In the genomic region with DNA sequence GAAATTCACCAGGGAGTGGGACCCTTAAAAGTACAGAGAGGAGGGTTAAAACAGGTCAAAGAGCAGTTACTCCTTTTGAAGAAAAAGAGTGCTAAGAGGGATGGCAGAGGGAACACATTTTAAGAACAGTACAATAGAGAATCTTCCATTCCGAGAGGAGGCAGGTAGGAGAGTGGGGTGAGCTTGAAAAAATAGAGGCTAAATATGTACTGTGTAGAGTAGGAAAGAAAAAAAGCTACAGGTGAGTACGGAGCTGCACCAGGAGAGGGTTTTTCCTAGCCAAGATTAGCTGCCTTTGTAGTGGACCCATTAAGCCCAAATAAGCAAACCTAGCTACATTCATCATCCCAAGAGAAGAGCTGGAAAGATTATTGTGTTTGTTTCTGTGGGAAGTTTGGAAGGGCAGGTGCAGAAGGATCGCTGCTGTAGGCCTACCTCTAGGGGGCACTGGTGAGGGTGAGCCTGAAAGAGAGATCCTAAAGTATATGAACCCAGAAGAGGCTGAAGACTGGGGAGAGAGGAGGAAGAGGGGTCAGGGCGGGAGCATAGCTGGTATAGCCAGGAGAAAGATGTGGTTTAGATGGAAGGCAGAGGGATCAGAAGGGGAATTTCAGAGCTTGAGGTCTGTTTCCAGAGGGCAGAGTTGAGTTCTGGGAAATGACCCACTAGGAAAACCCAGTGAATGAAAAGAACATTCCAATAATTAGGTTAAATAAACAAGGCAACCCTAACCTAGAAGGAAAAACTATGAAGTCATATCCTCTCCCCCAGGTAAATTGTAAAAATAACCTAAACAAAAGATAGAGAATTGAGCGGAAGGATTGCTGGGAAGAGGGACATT, we compare ENCODE assay signal across 8 cellular contexts. TPM values are rescaled to one million over a fixed set of nuclear protein-coding genes. Genes with fewer than 3 reads are reported as not detected.
DNase-seq lines count a peak whose midpoint lies in the region; ATAC-seq, FAIRE-seq and TF ChIP-seq lines count a peak whose summit lies in the region.

No MANE protein-coding gene starts in this region.

- no peak overlapping the region for H2BK5ac ChIP-seq in H9 (ENCODE audit: insufficient read length, low read length)

- SMC1A ChIA-PET in GM12878 (lab: Charles Lee; ENCODE audit: uncharacterized antibody, unreplicated experiment) = interaction anchor here (0.5 to 3.6 kb wide), 23 partner anchors 8 to 124 kb away, joined by 3 to 31 read pairs (median 5); a partner anchor contains a TSS

- no TSS peak for BruUV-seq in GM12878 (replicated peaks; lab: Mats Ljungman, UMichigan)

- H3K23me2 ChIP-seq in H9 (ENCODE audit: insufficient read length, low read depth, low read length, poor library complexity, severe bottlenecking) = no peaks in the 10 kb centered on the region

- H3K79me2 ChIP-seq in H9 (ENCODE audit: insufficient read depth, low read length) (no peaks in the 10 kb centered on the region), GM12878 (ENCODE audit: control insufficient read depth, insufficient read depth, low read length) (no peaks in the 10 kb centered on the region; the same call in 1 of the 2 replicates)

- no peak overlapping the region for H4K91ac ChIP-seq in H9 (ENCODE audit: insufficient read length, low read depth, low read length)

- no peak overlapping the region for H3K27ac Mint-ChIP-seq in H9

- no peak overlapping the region for H2BK20ac ChIP-seq in H9 (ENCODE audit: low read depth, low read length, poor library complexity, severe bottlenecking)

- DNase-seq in BJ (ENCODE audit: low read depth) (no peak), H9 (peak; percentile 72), SKM-1 treated with dmso at 0.1 percent for 144 hours (lab: John Stamatoyannopoulos, UW; ENCODE audit: unreplicated experiment) (peak; percentile 55), GM12878 (ENCODE audit: low read depth, low spot score) (no peak), thyroid gland (peak; percentile 28 to 53), GM12891 (ENCODE audit: insufficient read length, low spot score) (no peak)

- no peak overlapping the region for H3K4ac ChIP-seq in H9 (ENCODE audit: low read depth, low read length)

- FAIRE-seq in GM12878 (lab: Jason Lieb, UNC) (peak; percentile 59), GM12891 (lab: Jason Lieb, UNC) (no peak)

- H3K27ac ChIP-seq in H9 (ENCODE audit: insufficient read length, low read depth, low read length) (no peak overlapping the region), GM12878 (ENCODE audit: control insufficient read depth, insufficient read depth) (no peak overlapping the region), liver (ENCODE audit: low read depth in 1 of 2, low read length in 2 of 2) (peak overlapping the region in 1 of 2 donors; percentile 36), thyroid gland (no peak overlapping the region)

- intact Hi-C loops in GM12878 (cut with micrococcal nuclease; ENCODE audit: unreplicated experiment) = loop anchor here (1.0 kb wide), 1 partner anchor 50 kb away; a partner anchor contains a TSS
- intact Hi-C loops in thyroid gland (cut with DNase I) = no loop called here

- H3K18ac ChIP-seq in H9 (ENCODE audit: insufficient read length, low read depth, low read length) = no peak overlapping the region

- H3K4me3 ChIP-seq in BJ (ENCODE audit: low read depth, low read length) (no peak overlapping the region), GM12878 (no peak overlapping the region), liver (ENCODE audit: low read depth in 1 of 3, low read length in 3 of 3) (no peak overlapping the region), thyroid gland (replicated peaks in 1 of 3) (no peak overlapping the region)

- H2BK120ac ChIP-seq in H9 (ENCODE audit: low read depth, low read length, poor library complexity, severe bottlenecking) = no peak overlapping the region

- H3K9ac ChIP-seq in H9 (ENCODE audit: extremely low read depth, insufficient read length, low read length) = no peak overlapping the region
- no peak overlapping the region for H3K9ac ChIP-seq in GM12878 (ENCODE audit: control insufficient read depth, insufficient read depth, low read length)
- H3K9ac ChIP-seq in liver (ENCODE audit: low read depth in 1 of 2, low read length in 2 of 2) = no peak overlapping the region

- ATAC-seq in GM12878 (peak; percentile 55), GM19463 (IDR thresholded peaks at IDR 0.05; ENCODE audit: unreplicated experiment) (no peak)

- no peak overlapping the region for H2BK15ac ChIP-seq in H9 (ENCODE audit: low read depth, low read length)

- H2AFZ ChIP-seq in H9 (ENCODE audit: low read length) (no peak overlapping the region), GM12878 (ENCODE audit: control insufficient read depth, low read depth, low read length) (no peak overlapping the region)

- peak; percentile 58 for TF ChIP-seq RAD21 in GM12878 (IDR thresholded peaks at IDR 0.05; ENCODE audit: insufficient read depth, low read depth, low read length)
- peak; percentile 66 to 79 for TF ChIP-seq RAD21 in liver (IDR thresholded peaks at IDR 0.05)

- H4K20me1 ChIP-seq in H9 (ENCODE audit: control insufficient read depth, insufficient read depth, insufficient read length) = no peaks in the 10 kb centered on the region
- H4K20me1 ChIP-seq in GM12878 (ENCODE audit: control insufficient read depth, insufficient read depth) = no peaks in the 10 kb centered on the region

- H3K9me3 Mint-ChIP-seq in H9 = no peaks in the 10 kb centered on the region

- no peak overlapping the region for H2BK12ac ChIP-seq in H9 (ENCODE audit: insufficient read length, low read depth, low read length)

- H3K36me3 ChIP-seq in BJ (ENCODE audit: control insufficient read depth, insufficient read depth, low read length) (peaks cover 4% of the 10 kb centered on the region; the same call in 1 of the 2 replicates), GM12878 (ENCODE audit: control insufficient read depth in 2 of 2, insufficient read depth in 2 of 2, low read length in 1 of 2) (peaks cover 0 to 7% of the 10 kb centered on the region in 2 experiments; a peak in 1 of 4 replicates), liver (ENCODE audit: control insufficient read depth in 4 of 4, insufficient read depth in 3 of 4, low read depth in 1 of 4, low read length in 3 of 4) (peaks cover 2 to 20% (median 10%) of the 10 kb centered on the region in 4 donors), thyroid gland (no peaks in the 10 kb centered on the region)

- TF ChIP-seq EP300 in GM12878 (IDR thresholded peaks at IDR 0.05; ENCODE audit: borderline replicate concordance in 1 of 2, control insufficient read depth in 1 of 2, low read depth in 2 of 2, low read length in 2 of 2) = no peak

- no CpG with 5 or more reads among the region's 5 CpGs for WGBS in H9 (ENCODE audit: extremely low coverage, insufficient read length, low lambda C conversion rate)
- WGBS in GM12878 (ENCODE audit: insufficient coverage, insufficient replicate concordance, low lambda C conversion rate, missing lambda C conversion rate) = 76% methylated on average over 5 of the region's 5 CpGs
- 78% methylated on average over 5 of the region's 5 CpGs for WGBS in liver
- WGBS in thyroid gland, 2 donors = 67 to 68% methylated on average over 5 of the region's 5 CpGs

- no peak overlapping the region for H3K56ac ChIP-seq in H9 (ENCODE audit: insufficient read length, low read depth, low read length)

- no peaks in the 10 kb centered on the region for H3K27me3 ChIP-seq in BJ (ENCODE audit: control insufficient read depth, insufficient read depth, low read length)
- H3K27me3 ChIP-seq in H9 (ENCODE audit: insufficient read depth, low read length) = no peaks in the 10 kb centered on the region
- no peaks in the 10 kb centered on the region for H3K27me3 ChIP-seq in GM12878 (replicated peaks in 1 of 2; ENCODE audit: control insufficient read depth in 2 of 2, insufficient read depth in 2 of 2, low read length in 1 of 2)
- no peaks in the 10 kb centered on the region for H3K27me3 ChIP-seq in liver (ENCODE audit: control insufficient read depth in 4 of 4, insufficient read depth in 4 of 4, low read length in 3 of 4)
- H3K27me3 ChIP-seq in thyroid gland = no peaks in the 10 kb centered on the region

- TF ChIP-seq CTCF in BJ (IDR thresholded peaks at IDR 0.05; ENCODE audit: insufficient read depth, low read depth, low read length) (peak; percentile 74), H9 (conservative IDR thresholded peaks at IDR 0.05) (peak; percentile 92), GM12878 (IDR thresholded peaks at IDR 0.05 in 2 of 3, conservative IDR thresholded peaks at IDR 0.05 in 1 of 3; ENCODE audit: control insufficient read depth in 2 of 3, extremely low read depth in 1 of 3, insufficient read depth in 1 of 3, low read depth in 3 of 3, low read length in 3 of 3) (peak; percentile 63 to 94 (median 91)), liver (IDR thresholded peaks at IDR 0.05; ENCODE audit: low read depth, low read length, missing input control) (peak; percentile 61), thyroid gland (IDR thresholded peaks at IDR 0.05) (peak; percentile 50 to 78 (median 54))

- H3K14ac ChIP-seq in H9 (ENCODE audit: insufficient read depth, low read length) = no peak overlapping the region

- CTCF ChIA-PET in BJ (lab: Yijun Ruan, JAX) = interaction anchor here (1.0 to 3.2 kb wide), 12 partner anchors 9 to 116 kb away, joined by 3 to 13 read pairs (median 5); a partner anchor contains a TSS
- CTCF ChIA-PET in GM12878 (lab: Yijun Ruan, JAX) = interaction anchor here (0.7 to 6.1 kb wide), 34 partner anchors 9 to 125 kb away, joined by 3 to 153 read pairs (median 5); a partner anchor contains a TSS

- no peaks in the 10 kb centered on the region for H3K79me1 ChIP-seq in H9 (ENCODE audit: insufficient read depth, low read depth, low read length, poor library complexity, severe bottlenecking)

- H3K9me3 ChIP-seq in H9 (ENCODE audit: control insufficient read depth, low read depth, low read length) = no peaks in the 10 kb centered on the region
- no peaks in the 10 kb centered on the region for H3K9me3 ChIP-seq in GM12878 (replicated peaks; ENCODE audit: control insufficient read depth, insufficient read depth, low read length)
- H3K9me3 ChIP-seq in liver (ENCODE audit: control insufficient read depth in 4 of 4, low read length in 3 of 4) = no peaks in the 10 kb centered on the region
- no peaks in the 10 kb centered on the region for H3K9me3 ChIP-seq in thyroid gland

- H3K4me1 ChIP-seq in H9 (ENCODE audit: insufficient read depth, low read length) = no peaks in the 10 kb centered on the region
- H3K4me1 ChIP-seq in GM12878 (ENCODE audit: control insufficient read depth, insufficient read depth, low read length) = peaks cover 16% of the 10 kb centered on the region
- H3K4me1 ChIP-seq in liver (ENCODE audit: control insufficient read depth in 4 of 4, insufficient read depth in 4 of 4, low read length in 3 of 4) = peaks cover 0 to 9% (median 4%) of the 10 kb centered on the region in 4 donors
- peaks cover 0 to 9% of the 10 kb centered on the region in 2 donors for H3K4me1 ChIP-seq in thyroid gland

- H3T11ph ChIP-seq in H9 (ENCODE audit: low read length) = no peak overlapping the region

- in situ Hi-C loops in GM12878 (cut with MboI) = no loop called here

- no peak overlapping the region for H4K8ac ChIP-seq in H9 (replicated peaks; ENCODE audit: insufficient read length, low read depth, low read length)

- H3K36me3 Mint-ChIP-seq in H9 (ENCODE audit: insufficient read depth in 1 of 3, low read depth in 3 of 3) = no peaks in the 10 kb centered on the region; a peak in 2 of 7 replicates

- no peak for TF ChIP-seq POLR2A in GM12878 (IDR thresholded peaks at IDR 0.05; ENCODE audit: low read depth, low read length)
- no peak for TF ChIP-seq POLR2A in thyroid gland (IDR thresholded peaks at IDR 0.05)
- TF ChIP-seq POLR2A in GM12891 (IDR thresholded peaks at IDR 0.05; ENCODE audit: low read depth, low read length) = no peak

- POLR2A ChIA-PET in BJ (lab: Charles Lee) (no interaction called here), GM12878 (lab: Charles Lee) (interaction anchor here (2.6 kb wide), 1 partner anchor 12 kb away, joined by 10 read pairs; no protein-coding TSS in a partner anchor)

- RAD21 ChIA-PET in GM12878 (lab: Charles Lee; ENCODE audit: unreplicated experiment) = interaction anchor here (0.7 to 5.3 kb wide), 10 partner anchors 9 to 125 kb away, joined by 3 to 27 read pairs (median 5); a partner anchor contains a TSS

- H2AK5ac ChIP-seq in H9 (ENCODE audit: insufficient read length, low read length) = no peak overlapping the region

- H3K4me2 ChIP-seq in H9 (ENCODE audit: insufficient read depth, insufficient read length, low read length) (no peak overlapping the region), GM12878 (ENCODE audit: control insufficient read depth, insufficient read depth) (no peak overlapping the region)

- H3K4me1 Mint-ChIP-seq in H9 = peaks cover 0 to 3% of the 10 kb centered on the region in 2 experiments; a peak in 2 of 4 replicates

- H3K27me3 Mint-ChIP-seq in H9 (ENCODE audit: low read depth) = no peaks in the 10 kb centered on the region

- H3K4me3 Mint-ChIP-seq in H9 = no peak overlapping the region

- H3K23ac ChIP-seq in H9 (ENCODE audit: insufficient read length, low read depth, low read length) = no peak overlapping the region

- H4K5ac ChIP-seq in H9 (ENCODE audit: insufficient read length, low read depth, low read length) = no peak overlapping the region

RNA-seq across cellular contexts. Expression of a gene that starts 50.2 kb away (rescaled TPM):
- polyA plus RNA-seq in BJ (2011; rRNA removed) (1.3 and 3.1 TPM in 2 replicates), GM12878 (2011; rRNA removed) (3.6 and 5.0 TPM in 2 replicates), GM12878 (2014; fragmentation: Illumina TruSeq; extraction: Trizol) (7.1 and 9.3 TPM in 2 replicates), GM12878 (2014; fragmentation: Nextera tagmentation; extraction: Ambion mirVana) (1 to 10 TPM in 1 of 2 experiments, under 1 TPM in 1; 0.72 to 1.4 TPM), GM12878 (2014; rRNA removed) (4.1 TPM in 2 replicates), GM12878 (2016; fragmentation: Nextera tagmentation; extraction: Ambion mirVana) (1 to 10 TPM; 5.2 to 5.7 TPM), liver (1 to 10 TPM; 5.6 to 9.2 TPM)
- 1.1 and 2.1 TPM in 2 replicates for polyA minus RNA-seq in BJ (2011; rRNA and poly(A)+ RNA removed)
- total RNA-seq in H9 (2021) (11.5 and 11.7 TPM in 2 replicates), GM12878 (2014; rRNA removed) (7.7 and 9.2 TPM in 2 replicates), GM12878 (2014; rRNA removed; fragmentation: Illumina TruSeq; extraction: Trizol) (9.1 and 9.3 TPM in 2 replicates), GM12878 (2021) (6.6 and 7.0 TPM in 2 replicates), liver (10 to 100 TPM; 12.1 to 17.4 TPM), thyroid gland (10 to 100 TPM; 21.5 to 32.5 (median 26.3) TPM)
- total RNA-seq in GM12878 (2013; cell fraction: nucleolus; rRNA removed) = 5.9 and 7.0 TPM in 2 replicates
- polyA plus RNA-seq in GM12878 (2011; ENCODE audit: low read depth) = 3.3 TPM
- polyA plus RNA-seq in GM12878 (2011; cell fraction: cytosol; rRNA removed) = 2.4 and 3.0 TPM in 2 replicates
- polyA plus RNA-seq in GM12878 (2011; cell fraction: nucleus; rRNA removed) = 1.2 and 1.6 TPM in 2 replicates
- 8.8 and 9.1 TPM in 2 replicates for polyA plus RNA-seq in GM12878 (2012)
- 1.2 and 1.8 TPM in 2 replicates for polyA minus RNA-seq in GM12878 (2011; rRNA and poly(A)+ RNA removed)
- polyA minus RNA-seq in GM12878 (2011; cell fraction: cytosol; rRNA and poly(A)+ RNA removed) = 1.7 and 1.9 TPM in 2 replicates
- 0.85 and 1.7 TPM in 2 replicates for polyA minus RNA-seq in GM12878 (2011; cell fraction: nucleus; rRNA and poly(A)+ RNA removed)
- polyA plus RNA-seq in GM12891 (2012; ENCODE audit: low read depth, missing spikeins) = 5.9 TPM

Comparison
In these comparisons a context has a peak if more than half of its experiments do, and no peak if none do; other contexts are left out.
1. DNase-seq: peak in H9 (single experiment), SKM-1 treated with dmso at 0.1 percent for 144 hours (single experiment) and thyroid gland (2 of 2); none in BJ (single experiment), GM12878 (single experiment) and GM12891 (single experiment).
2. Peak in every context shown above with its lines, with median percentiles within 50 percentile points of each other: CTCF ChIP-seq.